ENCODE assay signal across 27 cellular contexts in genomic region chr21:26811031-26811430, GRCh38. TPM values are rescaled to one million over a fixed set of nuclear protein-coding genes. Genes with fewer than 3 reads are reported as not detected.
A peak's percentile ranks its signal among the peaks of the same experiment; 100 is the strongest.
DNase-seq lines count a peak whose midpoint lies in the region; ATAC-seq and TF ChIP-seq lines count a peak whose summit lies in the region.
"Had no signal": no experiment of that assay in that cellular context is flagged by ENCODE, and none has a peak within 500 bp of the region (broad histone marks: within the 10 kb centered on the region; RNA-seq: fewer than 3 reads in every experiment).

No MANE protein-coding gene starts in this region.

- no peak overlapping the region for H2BK120ac ChIP-seq in trophoblast cell (ENCODE audit: insufficient read depth, low read length, poor library complexity)

- no peaks in the 10 kb centered on the region for H3K36me3 Mint-ChIP-seq in chondrocyte (ENCODE audit: low read depth)
- H3K36me3 Mint-ChIP-seq: activated CD8-positive, alpha-beta memory T cell treated with anti-CD3 and anti-CD28 coated beads, Interleukin-2, amount 10 ng/mL, durations not matched to agents 7 days and 5 days; CD4-positive, CD25-positive, alpha-beta regulatory T cell; WTC11 had no signal

- H2AK5ac ChIP-seq in trophoblast cell (ENCODE audit: low read length): no peak overlapping the region

- no peak overlapping the region for H3K14ac ChIP-seq in trophoblast cell (ENCODE audit: low read length)

- no peak overlapping the region for H3K4me3 ChIP-seq in SJCRH30
- no peak overlapping the region for H3K4me3 ChIP-seq in hepatocyte
- no peak overlapping the region for H3K4me3 ChIP-seq in trophoblast cell (ENCODE audit: low read depth, low read length)
- H3K4me3 ChIP-seq: gastroesophageal sphincter, GM23338, right lobe of liver, uterus had no signal

- no peak overlapping the region for H3K18ac ChIP-seq in trophoblast cell (ENCODE audit: low read length)

- TF ChIP-seq CTCF in hepatocyte (IDR thresholded peaks at IDR 0.05; ENCODE audit: poor library complexity): no peak
- no peak for TF ChIP-seq CTCF in chondrocyte (IDR thresholded peaks at IDR 0.05)
- no peak for TF ChIP-seq CTCF in omental fat pad (IDR thresholded peaks at IDR 0.05)

- no peak overlapping the region for H2BK5ac ChIP-seq in trophoblast cell (ENCODE audit: low read depth, low read length, poor library complexity)

- peaks cover 58% of the 10 kb centered on the region for H3K4me1 ChIP-seq in SJCRH30
- no peaks in the 10 kb centered on the region for H3K4me1 ChIP-seq in hepatocyte (ENCODE audit: insufficient read depth)
- peaks cover 0 to 2% of the 10 kb centered on the region in 2 experiments for H3K4me1 ChIP-seq in trophoblast cell (ENCODE audit: control insufficient read depth in 1 of 2, insufficient read depth in 2 of 2, low read length in 2 of 2)
- H3K4me1 ChIP-seq: right lobe of liver, uterus had no signal

- no peak overlapping the region for H4K91ac ChIP-seq in trophoblast cell (ENCODE audit: low read depth, low read length)

- no peak overlapping the region for H2AFZ ChIP-seq in hepatocyte
- H2AFZ ChIP-seq in trophoblast cell (ENCODE audit: insufficient read depth, low read length, poor library complexity): no peak overlapping the region
- H2AFZ ChIP-seq: GM23338 had no signal

- H3K4me2 ChIP-seq in hepatocyte (peak overlapping the region; percentile 13), trophoblast cell (ENCODE audit: low read length) (no peak overlapping the region)
- H3K4me2 ChIP-seq: GM23338 had no signal

- no peaks in the 10 kb centered on the region for H3K9me3 Mint-ChIP-seq in chondrocyte (ENCODE audit: low read depth)
- H3K9me3 Mint-ChIP-seq: GM23338, nephron progenitor cell, WTC11 had no signal

- H2BK12ac ChIP-seq in trophoblast cell (ENCODE audit: low read length): no peak overlapping the region

- peaks cover 15% of the 10 kb centered on the region for H3K4me1 Mint-ChIP-seq in chondrocyte (ENCODE audit: low read depth)
- H3K4me1 Mint-ChIP-seq: activated CD8-positive, alpha-beta memory T cell treated with anti-CD3 and anti-CD28 coated beads, Interleukin-2, amount 10 ng/mL, durations not matched to agents 7 days and 5 days; CD4-positive, CD25-positive, alpha-beta regulatory T cell; nephron progenitor cell; WTC11 had no signal

- H3K9me3 ChIP-seq in SJCRH30 (replicated peaks) (no peaks in the 10 kb centered on the region), hepatocyte (ENCODE audit: low read depth) (no peaks in the 10 kb centered on the region), trophoblast cell (ENCODE audit: insufficient read depth, low read depth, low read length) (no peaks in the 10 kb centered on the region)
- H3K9me3 ChIP-seq: gastroesophageal sphincter, right lobe of liver, uterus had no signal

- H4K8ac ChIP-seq in trophoblast cell (ENCODE audit: low read depth, low read length): no peak overlapping the region

- H3K27ac ChIP-seq in SJCRH30: peak overlapping the region; percentile 79
- H3K27ac ChIP-seq in hepatocyte: peak overlapping the region; percentile 12
- peak overlapping the region; percentile 27 for H3K27ac ChIP-seq in trophoblast cell (ENCODE audit: low read depth, low read length)
- H3K27ac ChIP-seq: gastroesophageal sphincter, right lobe of liver, uterus had no signal

- no peaks in the 10 kb centered on the region for H3K27me3 Mint-ChIP-seq in chondrocyte (ENCODE audit: low read depth)
- H3K27me3 Mint-ChIP-seq: activated CD8-positive, alpha-beta memory T cell treated with anti-CD3 and anti-CD28 coated beads, Interleukin-2, amount 10 ng/mL, durations not matched to agents 7 days and 5 days; CD4-positive, CD25-positive, alpha-beta regulatory T cell had no signal

- DNase-seq in EH (ENCODE audit: low read depth) (peak; percentile 64), SJCRH30 (peak; percentile 96 to 99), hepatocyte (ENCODE audit: low spot score) (no peak), trophoblast cell (peak; percentile 63 to 78), chondrocyte (ENCODE audit: low spot score) (no peak), omental fat pad (ENCODE audit: low spot score) (no peak)
- DNase-seq in stimulated activated CD4-positive, alpha-beta T cell treated with anti-CD3 and anti-CD28 coated beads, Interleukin-12 subunit alpha, Interleukin-12 subunit beta, amount 100 ng/mL, for 4 hours: no peak
- DNase-seq: activated CD8-positive, alpha-beta memory T cell treated with anti-CD3 and anti-CD28 coated beads, Interleukin-2, amount 10 ng/mL, durations not matched to agents 7 days and 5 days; activated naive CD4-positive, alpha-beta T cell treated with anti-CD3 and anti-CD28 coated beads, Interleukin-2, amount 50 U/mL, for 16 hours; CD4-positive, CD25-positive, alpha-beta regulatory T cell; cortex of kidney; Kasumi-1; left ventricle myocardium superior; NCI-H524; nephron progenitor cell; PC-3; posterior cingulate gyrus; right lobe of liver; Right ventricle myocardium superior; stimulated activated CD4-positive, alpha-beta T cell treated with anti-CD3 and anti-CD28 coated beads, Interleukin-15, amount 100 ng/mL, for 24 hours; stimulated activated naive CD4-positive, alpha-beta T cell; T1000; uterus had no signal

- H3K9ac ChIP-seq in trophoblast cell (ENCODE audit: low read length): no peak overlapping the region

- H3K27me3 ChIP-seq in SJCRH30 (no peaks in the 10 kb centered on the region), hepatocyte (no peaks in the 10 kb centered on the region), trophoblast cell (ENCODE audit: insufficient read depth, low read length) (no peaks in the 10 kb centered on the region)
- H3K27me3 ChIP-seq: gastroesophageal sphincter, right lobe of liver, uterus had no signal

- H3K27ac Mint-ChIP-seq in chondrocyte (ENCODE audit: unreplicated experiment): no peak overlapping the region
- H3K27ac Mint-ChIP-seq: activated CD8-positive, alpha-beta memory T cell treated with anti-CD3 and anti-CD28 coated beads, Interleukin-2, amount 10 ng/mL, durations not matched to agents 7 days and 5 days; CD4-positive, CD25-positive, alpha-beta regulatory T cell; GM23338; nephron progenitor cell; WTC11 had no signal

- H3K79me2 ChIP-seq in hepatocyte (no peaks in the 10 kb centered on the region), trophoblast cell (ENCODE audit: control insufficient read depth, insufficient read depth, low read length, poor library complexity) (no peaks in the 10 kb centered on the region)

- no peak overlapping the region for H4K12ac ChIP-seq in trophoblast cell (ENCODE audit: low read depth, low read length)

- H3K79me1 ChIP-seq in trophoblast cell (ENCODE audit: low read length): peaks cover 3% of the 10 kb centered on the region

- WGBS in hepatocyte (ENCODE audit: low lambda C conversion rate, missing lambda C conversion rate): 12% methylated on average over 2 of the region's 2 CpGs
- WGBS in trophoblast cell (ENCODE audit: extremely low coverage, insufficient coverage, insufficient read length): no CpG with 5 or more reads among the region's 2 CpGs

- H3K23ac ChIP-seq in trophoblast cell (ENCODE audit: low read length): no peak overlapping the region

- H4K20me1 ChIP-seq in hepatocyte (ENCODE audit: insufficient read depth, poor library complexity, severe bottlenecking): no peaks in the 10 kb centered on the region

- H3K4ac ChIP-seq in trophoblast cell (ENCODE audit: low read depth, low read length): no peak overlapping the region

- ATAC-seq in omental fat pad (ENCODE audit: low FRiP score) (no peak), HG02970 (IDR thresholded peaks at IDR 0.05; ENCODE audit: low FRiP score, unreplicated experiment) (no peak)
- ATAC-seq: activated CD8-positive, alpha-beta memory T cell treated with anti-CD3 and anti-CD28 coated beads, Interleukin-2, amount 10 ng/mL, durations not matched to agents 7 days and 5 days; gastroesophageal sphincter; GM23338; left ventricle myocardium superior; PC-3; right lobe of liver; WTC11 had no signal

- H3K36me3 ChIP-seq in SJCRH30 (0 out of 2 replicates have a peak, but pooled peaks cover 3% of the 10 kb centered on the region), hepatocyte (replicated peaks; ENCODE audit: insufficient read depth, low read depth) (no peaks in the 10 kb centered on the region), trophoblast cell (ENCODE audit: control insufficient read depth in 1 of 2, insufficient read depth in 2 of 2, low read length in 2 of 2) (no peaks in the 10 kb centered on the region)
- H3K36me3 ChIP-seq: gastroesophageal sphincter, right lobe of liver, uterus had no signal

- no peak overlapping the region for H3K4me3 Mint-ChIP-seq in chondrocyte (ENCODE audit: unreplicated experiment)
- H3K4me3 Mint-ChIP-seq: activated CD8-positive, alpha-beta memory T cell treated with anti-CD3 and anti-CD28 coated beads, Interleukin-2, amount 10 ng/mL, durations not matched to agents 7 days and 5 days; CD4-positive, CD25-positive, alpha-beta regulatory T cell; GM23338; nephron progenitor cell; WTC11 had no signal

- no peaks in the 10 kb centered on the region for H3K9me2 ChIP-seq in hepatocyte (replicated peaks; ENCODE audit: insufficient read depth)

RNA-seq across cellular contexts. Expression of gene ADAMTS1, which starts 34.2 kb away (rescaled TPM):
- 188 and 220 TPM in 2 replicates for total RNA-seq in SJCRH30 (2014; rRNA removed; shearing (Covaris generic))
- 110 and 113 TPM in 2 replicates for total RNA-seq in hepatocyte
- polyA plus RNA-seq in hepatocyte: 136 and 144 TPM in 2 replicates
- polyA plus RNA-seq in trophoblast cell (2013): 189 and 201 TPM in 2 replicates
- total RNA-seq in chondrocyte: 27.2 to 91.2 TPM (median 29.7 TPM) in 3 replicates
- total RNA-seq in omental fat pad: 100 to 1,000 TPM; 156 to 391 (median 347) TPM

Comparison
In these comparisons a context has a peak if more than half of its experiments do, and no peak if none do; other contexts are left out.
1. DNase-seq: peak in EH (single experiment), SJCRH30 (2 of 2) and trophoblast cell (2 of 2); none in hepatocyte (single experiment), chondrocyte (single experiment), omental fat pad (single experiment) and stimulated activated CD4-positive, alpha-beta T cell treated with anti-CD3 and anti-CD28 coated beads, Interleukin-12 subunit alpha, Interleukin-12 subunit beta, amount 100 ng/mL, for 4 hours (single experiment).
2. H3K27ac ChIP-seq: peak in every context shown above with its lines; median percentile 79 in SJCRH30; 27 in trophoblast cell; 12 in hepatocyte.